Comparison of ENCODE assay signal across 9 cellular contexts in genomic region chr4:53012738-53013137, GRCh38.
DNase-seq lines count a peak whose midpoint lies in the region; ATAC-seq and TF ChIP-seq lines count a peak whose summit lies in the region.
"Had no signal": no experiment of that assay in that cellular context is flagged by ENCODE, and none has a peak within 500 bp of the region (broad histone marks: within the 10 kb centered on the region; RNA-seq: fewer than 3 reads in every experiment).

No MANE protein-coding gene starts in this region.

- ATAC-seq in GM19438 (IDR thresholded peaks at IDR 0.05; ENCODE audit: low read depth, unreplicated experiment): peak; percentile 87

- peak overlapping the region; percentile 1 for H3K27ac Mint-ChIP-seq in endothelial cell (ENCODE audit: unreplicated experiment)

- peaks cover 25% of the 10 kb centered on the region for H3K4me1 Mint-ChIP-seq in endothelial cell (ENCODE audit: unreplicated experiment)

- H3K4me1 ChIP-seq in BLaER1: peaks cover 30% of the 10 kb centered on the region

- peak overlapping the region; percentile 61; the same call in 1 of the 2 replicates for H3K27ac ChIP-seq in BLaER1
- H3K27ac ChIP-seq: neutrophil had no signal

- H3K9me3 ChIP-seq in BLaER1: peaks cover 5% of the 10 kb centered on the region; the same call in 1 of the 2 replicates
- H3K9me3 ChIP-seq: neutrophil had no signal

- peak; percentile 6 for DNase-seq in HT1080 (ENCODE audit: low read depth)
- DNase-seq in endothelial cell (ENCODE audit: low spot score): no peak
- no peak for DNase-seq in inferior parietal cortex (ENCODE audit: extremely low spot score)
- DNase-seq in activated gamma-delta T cell treated with Interleukin-2 at 50 U/mL for 16 hours: no peak
- no peak for DNase-seq in DMS 273 (lab: John Stamatoyannopoulos, UW; ENCODE audit: unreplicated experiment)
- DNase-seq in activated CD4-positive, CD25-positive, alpha-beta regulatory T cell treated with anti-CD3 and anti-CD28 coated beads, Interleukin-2, amount 50 U/mL, for 72 hours: no peak

- H4K20me1 ChIP-seq in BLaER1: no peaks in the 10 kb centered on the region

- no peaks in the 10 kb centered on the region for H3K27me3 Mint-ChIP-seq in endothelial cell (ENCODE audit: unreplicated experiment)

- H3K4me3 Mint-ChIP-seq in endothelial cell (ENCODE audit: unreplicated experiment): no peak overlapping the region

- H3K36me3 ChIP-seq in BLaER1: peaks cover 2% of the 10 kb centered on the region; the same call in 1 of the 2 replicates
- H3K36me3 ChIP-seq: neutrophil had no signal

- TF ChIP-seq CTCF in endothelial cell (IDR thresholded peaks at IDR 0.05; ENCODE audit: unreplicated experiment): no peak

- peak overlapping the region; percentile 68 for H3K4me2 ChIP-seq in BLaER1

- H3K4me3 ChIP-seq in BLaER1: no peak overlapping the region

- no peaks in the 10 kb centered on the region for H3K36me3 Mint-ChIP-seq in endothelial cell (ENCODE audit: low read depth, unreplicated experiment)

- no peaks in the 10 kb centered on the region for H3K27me3 ChIP-seq in BLaER1
- H3K27me3 ChIP-seq: neutrophil had no signal

- H3K9me3 Mint-ChIP-seq in endothelial cell (ENCODE audit: unreplicated experiment): no peaks in the 10 kb centered on the region

- peak overlapping the region; percentile 33; the same call in 1 of the 2 replicates for H3K9ac ChIP-seq in BLaER1
